1 cellular context compared by ENCODE assay signal in genomic region chr19:33273881-33274662, GRCh38.
A peak's percentile ranks its signal among the peaks of the same experiment; 100 is the strongest.
TF ChIP-seq lines count a peak whose summit lies in the region.

No MANE protein-coding gene starts in this region.

TF ChIP-seq in HepG2, 621 proteins besides CTCF, POLR2A, EP300 and RAD21 (continued from another document and continues in another):
- TF ChIP-seq PAXIP1 (CRISPR knock-in tag; conservative IDR thresholded peaks at IDR 0.05) (peak; percentile 62), TRAFD1 (CRISPR knock-in tag; IDR thresholded peaks at IDR 0.05; ENCODE audit: borderline replicate concordance) (no peak), ZNF274 (CRISPR knock-in tag; IDR thresholded peaks at IDR 0.05) (no peak), CBX5 (CRISPR knock-in tag; IDR thresholded peaks at IDR 0.05; ENCODE audit: borderline replicate concordance) (peak; percentile 71; the same call in 1 of the 2 replicates), HMG20A (CRISPR knock-in tag; IDR thresholded peaks at IDR 0.05; ENCODE audit: borderline replicate concordance) (no peak; the same call in 1 of the 2 replicates), BORCS8-MEF2B (CRISPR knock-in tag; IDR thresholded peaks at IDR 0.05) (0 out of 2 replicates have a peak, but pooled peaks have one; percentile 42), EZH2 (conservative IDR thresholded peaks at IDR 0.05; ENCODE audit: low read depth, low read length) (no peak), NPAS2 (CRISPR knock-in tag; IDR thresholded peaks at IDR 0.05; ENCODE audit: borderline replicate concordance) (no peak), ATF4 (CRISPR knock-in tag; IDR thresholded peaks at IDR 0.05) (0 out of 4 replicates have a peak, but pooled peaks of 1 of the 2 experiments have one; percentile 27), PITX1 (CRISPR knock-in tag; IDR thresholded peaks at IDR 0.05) (peak; percentile 72; the same call in 1 of the 2 replicates), KLF16 (CRISPR knock-in tag; IDR thresholded peaks at IDR 0.05) (peak in 1 of 2 experiments; percentile 53; a peak in 1 of 4 replicates), HDAC6 (IDR thresholded peaks at IDR 0.05; ENCODE audit: low read depth, low read length) (no peak), FOXA3 (CRISPR knock-in tag; IDR thresholded peaks at IDR 0.05) (peak; percentile 85), RARG (CRISPR knock-in tag; IDR thresholded peaks at IDR 0.05; ENCODE audit: low read depth) (no peak), ZNF253 (CRISPR knock-in tag; IDR thresholded peaks at IDR 0.05; ENCODE audit: borderline replicate concordance) (no peak), PHF20 (CRISPR knock-in tag; IDR thresholded peaks at IDR 0.05) (0 out of 2 replicates have a peak, but pooled peaks have one; percentile 30), ZSCAN21 (CRISPR knock-in tag; IDR thresholded peaks at IDR 0.05; ENCODE audit: borderline replicate concordance) (peak; percentile 88), CREM (IDR thresholded peaks at IDR 0.05) (peak; percentile 14; the same call in 1 of the 2 replicates), CREM (CRISPR knock-in tag; IDR thresholded peaks at IDR 0.05) (no peak), ZNF549 (CRISPR knock-in tag; IDR thresholded peaks at IDR 0.05) (no peak), BRF2 (CRISPR knock-in tag; IDR thresholded peaks at IDR 0.05) (no peak), ZNF446 (CRISPR knock-in tag; IDR thresholded peaks at IDR 0.05) (no peak), RORA (CRISPR knock-in tag; IDR thresholded peaks at IDR 0.05) (no peak), ZNF570 (CRISPR knock-in tag; IDR thresholded peaks at IDR 0.05; ENCODE audit: borderline replicate concordance) (no peak), RFX5 (IDR thresholded peaks at IDR 0.05; ENCODE audit: low read depth, low read length) (no peak), FOXO4 (CRISPR knock-in tag; conservative IDR thresholded peaks at IDR 0.05) (no peak), DMTF1 (CRISPR knock-in tag; IDR thresholded peaks at IDR 0.05) (no peak), SETDB1 (CRISPR knock-in tag; IDR thresholded peaks at IDR 0.05; ENCODE audit: borderline replicate concordance) (no peak), CCAR2 (optimal IDR thresholded peaks at IDR 0.05; ENCODE audit: low read depth, low read length) (no peak), TP53 (CRISPR knock-in tag; conservative IDR thresholded peaks at IDR 0.05) (no peak)
- TF ChIP-seq, protein P1, sequence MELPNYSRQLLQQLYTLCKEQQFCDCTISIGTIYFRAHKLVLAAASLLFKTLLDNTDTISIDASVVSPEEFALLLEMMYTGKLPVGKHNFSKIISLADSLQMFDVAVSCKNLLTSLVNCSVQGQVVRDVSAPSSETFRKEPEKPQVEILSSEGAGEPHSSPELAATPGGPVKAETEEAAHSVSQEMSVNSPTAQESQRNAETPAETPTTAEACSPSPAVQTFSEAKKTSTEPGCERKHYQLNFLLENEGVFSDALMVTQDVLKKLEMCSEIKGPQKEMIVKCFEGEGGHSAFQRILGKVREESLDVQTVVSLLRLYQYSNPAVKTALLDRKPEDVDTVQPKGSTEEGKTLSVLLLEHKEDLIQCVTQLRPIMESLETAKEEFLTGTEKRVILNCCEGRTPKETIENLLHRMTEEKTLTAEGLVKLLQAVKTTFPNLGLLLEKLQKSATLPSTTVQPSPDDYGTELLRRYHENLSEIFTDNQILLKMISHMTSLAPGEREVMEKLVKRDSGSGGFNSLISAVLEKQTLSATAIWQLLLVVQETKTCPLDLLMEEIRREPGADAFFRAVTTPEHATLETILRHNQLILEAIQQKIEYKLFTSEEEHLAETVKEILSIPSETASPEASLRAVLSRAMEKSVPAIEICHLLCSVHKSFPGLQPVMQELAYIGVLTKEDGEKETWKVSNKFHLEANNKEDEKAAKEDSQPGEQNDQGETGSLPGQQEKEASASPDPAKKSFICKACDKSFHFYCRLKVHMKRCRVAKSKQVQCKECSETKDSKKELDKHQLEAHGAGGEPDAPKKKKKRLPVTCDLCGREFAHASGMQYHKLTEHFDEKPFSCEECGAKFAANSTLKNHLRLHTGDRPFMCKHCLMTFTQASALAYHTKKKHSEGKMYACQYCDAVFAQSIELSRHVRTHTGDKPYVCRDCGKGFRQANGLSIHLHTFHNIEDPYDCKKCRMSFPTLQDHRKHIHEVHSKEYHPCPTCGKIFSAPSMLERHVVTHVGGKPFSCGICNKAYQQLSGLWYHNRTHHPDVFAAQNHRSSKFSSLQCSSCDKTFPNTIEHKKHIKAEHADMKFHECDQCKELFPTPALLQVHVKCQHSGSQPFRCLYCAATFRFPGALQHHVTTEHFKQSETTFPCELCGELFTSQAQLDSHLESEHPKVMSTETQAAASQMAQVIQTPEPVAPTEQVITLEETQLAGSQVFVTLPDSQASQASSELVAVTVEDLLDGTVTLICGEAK (IDR thresholded peaks at IDR 0.05) = no peak
- TF ChIP-seq, protein P1 (CRISPR knock-in tag; IDR thresholded peaks at IDR 0.05) = 0 out of 2 replicates have a peak, but pooled peaks have one; percentile 40
- TF ChIP-seq, protein P2, sequence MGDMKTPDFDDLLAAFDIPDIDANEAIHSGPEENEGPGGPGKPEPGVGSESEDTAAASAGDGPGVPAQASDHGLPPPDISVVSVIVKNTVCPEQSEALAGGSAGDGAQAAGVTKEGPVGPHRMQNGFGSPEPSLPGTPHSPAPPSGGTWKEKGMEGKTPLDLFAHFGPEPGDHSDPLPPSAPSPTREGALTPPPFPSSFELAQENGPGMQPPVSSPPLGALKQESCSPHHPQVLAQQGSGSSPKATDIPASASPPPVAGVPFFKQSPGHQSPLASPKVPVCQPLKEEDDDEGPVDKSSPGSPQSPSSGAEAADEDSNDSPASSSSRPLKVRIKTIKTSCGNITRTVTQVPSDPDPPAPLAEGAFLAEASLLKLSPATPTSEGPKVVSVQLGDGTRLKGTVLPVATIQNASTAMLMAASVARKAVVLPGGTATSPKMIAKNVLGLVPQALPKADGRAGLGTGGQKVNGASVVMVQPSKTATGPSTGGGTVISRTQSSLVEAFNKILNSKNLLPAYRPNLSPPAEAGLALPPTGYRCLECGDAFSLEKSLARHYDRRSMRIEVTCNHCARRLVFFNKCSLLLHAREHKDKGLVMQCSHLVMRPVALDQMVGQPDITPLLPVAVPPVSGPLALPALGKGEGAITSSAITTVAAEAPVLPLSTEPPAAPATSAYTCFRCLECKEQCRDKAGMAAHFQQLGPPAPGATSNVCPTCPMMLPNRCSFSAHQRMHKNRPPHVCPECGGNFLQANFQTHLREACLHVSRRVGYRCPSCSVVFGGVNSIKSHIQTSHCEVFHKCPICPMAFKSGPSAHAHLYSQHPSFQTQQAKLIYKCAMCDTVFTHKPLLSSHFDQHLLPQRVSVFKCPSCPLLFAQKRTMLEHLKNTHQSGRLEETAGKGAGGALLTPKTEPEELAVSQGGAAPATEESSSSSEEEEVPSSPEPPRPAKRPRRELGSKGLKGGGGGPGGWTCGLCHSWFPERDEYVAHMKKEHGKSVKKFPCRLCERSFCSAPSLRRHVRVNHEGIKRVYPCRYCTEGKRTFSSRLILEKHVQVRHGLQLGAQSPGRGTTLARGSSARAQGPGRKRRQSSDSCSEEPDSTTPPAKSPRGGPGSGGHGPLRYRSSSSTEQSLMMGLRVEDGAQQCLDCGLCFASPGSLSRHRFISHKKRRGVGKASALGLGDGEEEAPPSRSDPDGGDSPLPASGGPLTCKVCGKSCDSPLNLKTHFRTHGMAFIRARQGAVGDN (CRISPR knock-in tag; IDR thresholded peaks at IDR 0.05) = peak; percentile 83
